In the genomic region with DNA sequence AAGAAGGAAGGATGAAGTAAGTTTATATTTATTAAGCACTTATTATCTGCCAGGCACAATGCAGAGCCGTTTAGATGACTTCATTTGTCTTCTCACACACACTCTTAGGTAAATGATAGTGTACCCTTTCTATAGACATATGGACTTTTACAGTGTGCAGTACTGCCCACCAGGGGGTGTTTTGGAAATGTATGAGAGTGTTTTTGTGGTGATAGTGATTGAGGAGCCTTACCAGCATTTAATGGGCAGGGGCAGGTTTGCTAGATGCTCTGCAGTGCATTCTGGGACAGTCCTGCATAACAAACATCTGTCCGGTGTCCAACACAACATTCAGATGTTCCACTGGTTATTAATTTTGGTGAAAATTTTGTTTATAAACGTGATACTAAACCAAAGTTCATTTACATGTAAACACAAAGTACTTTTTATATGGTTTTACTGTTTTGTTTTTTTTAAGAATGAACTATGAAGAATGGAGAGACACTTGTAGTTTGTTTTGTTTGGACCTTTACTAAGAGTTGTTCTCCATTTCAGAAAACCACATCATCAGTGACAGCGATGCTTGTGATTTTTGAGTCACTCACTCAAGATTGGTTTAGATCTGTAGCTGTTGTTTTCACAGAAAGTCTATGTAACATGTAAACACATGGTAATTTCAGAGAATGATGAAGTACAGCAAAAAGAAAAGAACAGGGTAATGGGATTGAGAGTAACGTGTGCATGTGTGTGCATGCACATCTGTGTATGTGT, we compare ENCODE assay signal across 12 cellular contexts. TPM values are rescaled to one million over a fixed set of nuclear protein-coding genes. Genes with fewer than 3 reads are reported as not detected.
A peak's percentile ranks its signal among the peaks of the same experiment; 100 is the strongest.
DNase-seq lines count a peak whose midpoint lies in the region; ATAC-seq and TF ChIP-seq lines count a peak whose summit lies in the region.
"Had no signal": no experiment of that assay in that cellular context is flagged by ENCODE, and none has a peak within 500 bp of the region (broad histone marks: within the 10 kb centered on the region; RNA-seq: fewer than 3 reads in every experiment).

No MANE protein-coding gene starts in this region.

- DNase-seq in COLO668 (lab: John Stamatoyannopoulos, UW; ENCODE audit: unreplicated experiment) (peak; percentile 9), HCEC 1CT (peak; percentile 44), lung microvascular endothelial cell (ENCODE audit: low read depth in 2 of 2) (peak; percentile 28 to 42), amniotic stem cell (lab: John Stamatoyannopoulos, UW) (no peak), activated gamma-delta T cell (lab: John Stamatoyannopoulos, UW) (no peak), NOMO-1 treated with DMSO at 0.1 percent for 48 hours (lab: John Stamatoyannopoulos, UW; ENCODE audit: unreplicated experiment) (no peak)
- DNase-seq: body of pancreas; kidney glomerular epithelial cell; stimulated activated CD4-positive, alpha-beta T cell treated with anti-CD3 and anti-CD28 coated beads, Interleukin-1b, Interleukin-23, amount 100 ng/mL, for 48 hours; T1000 had no signal

- H3K27ac ChIP-seq in VCaP = no peak overlapping the region
- H3K27ac ChIP-seq: body of pancreas had no signal

- no peak for ATAC-seq in GM18498 (IDR thresholded peaks at IDR 0.05; ENCODE audit: unreplicated experiment)
- ATAC-seq: body of pancreas had no signal

- TF ChIP-seq CTCF in VCaP (conservative IDR thresholded peaks at IDR 0.05) = peak; percentile 62; the same call in 1 of the 2 replicates

RNA-seq across cellular contexts. Expression of gene KCNS1, which starts 19.9 kb away (rescaled TPM):
- total RNA-seq in lung microvascular endothelial cell = under 0.01 and 0.40 TPM in 2 replicates
- total RNA-seq: body of pancreas had no signal

RNA-seq across cellular contexts. Expression of gene WFDC5, which starts 33.9 kb away (rescaled TPM):
- not detected in 2 replicates for total RNA-seq in lung microvascular endothelial cell
- total RNA-seq: body of pancreas had no signal

RNA-seq across cellular contexts. Expression of gene WFDC12, which starts 43.2 kb away (rescaled TPM):
- not detected in 2 replicates for total RNA-seq in lung microvascular endothelial cell
- total RNA-seq: body of pancreas had no signal

Comparison
In these comparisons a context has a peak if more than half of its experiments do, and no peak if none do; other contexts are left out.
1. DNase-seq: peak in COLO668 (single experiment), HCEC 1CT (single experiment) and lung microvascular endothelial cell (2 of 2); none in amniotic stem cell (single experiment), activated gamma-delta T cell (single experiment) and NOMO-1 treated with DMSO at 0.1 percent for 48 hours (single experiment).